In genomic region chr6:157050537-157051280, GRCh38 we compare ENCODE assay signal across 11 cellular contexts.
DNase-seq lines count a peak whose midpoint lies in the region; ATAC-seq and TF ChIP-seq lines count a peak whose summit lies in the region.
"Had no signal": no experiment of that assay in that cellular context is flagged by ENCODE, and none has a peak within 500 bp of the region (broad histone marks: within the 10 kb centered on the region; RNA-seq: fewer than 3 reads in every experiment).

No MANE protein-coding gene starts in this region.

- DNase-seq in G401 (ENCODE audit: low spot score): peak; percentile 83
- DNase-seq in NCI-H1930 (lab: John Stamatoyannopoulos, UW): peak; percentile 10 to 15
- peak; percentile 63 for DNase-seq in cerebellum (ENCODE audit: low spot score)
- no peak for DNase-seq in natural killer cell
- no peak for DNase-seq in Kasumi-1 (lab: John Stamatoyannopoulos, UW)
- DNase-seq in T-helper 9 cell: no peak
- DNase-seq: activated CD4-positive, alpha-beta T cell treated with anti-CD3 and anti-CD28 coated beads for 4 hours; activated naive CD4-positive, alpha-beta T cell; erythroblast; SW 1271 had no signal

- in situ Hi-C loops in G401 (cut with HindIII; ENCODE audit: low sequenced_read_pairs): no loop called here

- no peaks in the 10 kb centered on the region for H3K27me3 Mint-ChIP-seq in natural killer cell (ENCODE audit: low read depth in 2 of 2)

- peaks cover 26 to 27% of the 10 kb centered on the region in 2 donors for H3K4me1 Mint-ChIP-seq in natural killer cell

- no peaks in the 10 kb centered on the region for H3K36me3 Mint-ChIP-seq in natural killer cell

- H3K4me3 Mint-ChIP-seq in natural killer cell: no peak overlapping the region

- H3K9me3 Mint-ChIP-seq in natural killer cell: no peaks in the 10 kb centered on the region

- ATAC-seq in natural killer cell (no peak), HG03469 (IDR thresholded peaks at IDR 0.05; ENCODE audit: unreplicated experiment) (no peak)

- intact Hi-C loops in natural killer cell (cut with micrococcal nuclease): no loop called here

- TF ChIP-seq CTCF in natural killer cell (IDR thresholded peaks at IDR 0.05): no peak

- peak overlapping the region; percentile 44 to 96 for H3K27ac Mint-ChIP-seq in natural killer cell

Comparison
In these comparisons a context has a peak if more than half of its experiments do, and no peak if none do; other contexts are left out.
1. DNase-seq: peak in G401 (single experiment), NCI-H1930 (2 of 2) and cerebellum (single experiment); none in natural killer cell (single experiment), Kasumi-1 (0 of 2) and T-helper 9 cell (single experiment).